ENCODE assay signal across 1 cellular context in genomic region chr7:91280604-91281003, GRCh38.
TF ChIP-seq lines count a peak whose summit lies in the region.

No MANE protein-coding gene starts in this region.

TF ChIP-seq in IMR-90, 13 proteins besides CTCF, POLR2A, EP300 and RAD21:
- TF ChIP-seq CHD1 (IDR thresholded peaks at IDR 0.05; ENCODE audit: low read depth, low read length) (no peak), MXI1 (IDR thresholded peaks at IDR 0.05; ENCODE audit: borderline replicate concordance, low read depth, low read length) (no peak), ELK1 (IDR thresholded peaks at IDR 0.05; ENCODE audit: borderline replicate concordance, low read depth, low read length) (no peak), BHLHE40 (IDR thresholded peaks at IDR 0.05; ENCODE audit: low read depth, low read length) (no peak), MAZ (IDR thresholded peaks at IDR 0.05; ENCODE audit: borderline replicate concordance, low read depth, low read length) (no peak), RCOR1 (IDR thresholded peaks at IDR 0.05; ENCODE audit: insufficient replicate concordance, low read length) (no peak), NFE2L2 (IDR thresholded peaks at IDR 0.05; ENCODE audit: low read depth, low read length) (no peak), MAFK (IDR thresholded peaks at IDR 0.05; ENCODE audit: low read depth, low read length) (no peak), FOS (IDR thresholded peaks at IDR 0.05; ENCODE audit: low read depth, low read length) (no peak), SMC3 (IDR thresholded peaks at IDR 0.05; ENCODE audit: low read depth, low read length) (no peak), CEBPB (IDR thresholded peaks at IDR 0.05; ENCODE audit: low read depth, low read length) (no peak), RFX5 (IDR thresholded peaks at IDR 0.05; ENCODE audit: low read depth, low read length) (no peak)
- TF ChIP-seq, protein P1, sequence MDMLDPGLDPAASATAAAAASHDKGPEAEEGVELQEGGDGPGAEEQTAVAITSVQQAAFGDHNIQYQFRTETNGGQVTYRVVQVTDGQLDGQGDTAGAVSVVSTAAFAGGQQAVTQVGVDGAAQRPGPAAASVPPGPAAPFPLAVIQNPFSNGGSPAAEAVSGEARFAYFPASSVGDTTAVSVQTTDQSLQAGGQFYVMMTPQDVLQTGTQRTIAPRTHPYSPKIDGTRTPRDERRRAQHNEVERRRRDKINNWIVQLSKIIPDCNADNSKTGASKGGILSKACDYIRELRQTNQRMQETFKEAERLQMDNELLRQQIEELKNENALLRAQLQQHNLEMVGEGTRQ (IDR thresholded peaks at IDR 0.05; ENCODE audit: low read depth, low read length): no peak
TF ChIP-seq in IMR-90: peak in this region for 0.
